Comparison of ENCODE assay signal across 8 cellular contexts in the genomic region with DNA sequence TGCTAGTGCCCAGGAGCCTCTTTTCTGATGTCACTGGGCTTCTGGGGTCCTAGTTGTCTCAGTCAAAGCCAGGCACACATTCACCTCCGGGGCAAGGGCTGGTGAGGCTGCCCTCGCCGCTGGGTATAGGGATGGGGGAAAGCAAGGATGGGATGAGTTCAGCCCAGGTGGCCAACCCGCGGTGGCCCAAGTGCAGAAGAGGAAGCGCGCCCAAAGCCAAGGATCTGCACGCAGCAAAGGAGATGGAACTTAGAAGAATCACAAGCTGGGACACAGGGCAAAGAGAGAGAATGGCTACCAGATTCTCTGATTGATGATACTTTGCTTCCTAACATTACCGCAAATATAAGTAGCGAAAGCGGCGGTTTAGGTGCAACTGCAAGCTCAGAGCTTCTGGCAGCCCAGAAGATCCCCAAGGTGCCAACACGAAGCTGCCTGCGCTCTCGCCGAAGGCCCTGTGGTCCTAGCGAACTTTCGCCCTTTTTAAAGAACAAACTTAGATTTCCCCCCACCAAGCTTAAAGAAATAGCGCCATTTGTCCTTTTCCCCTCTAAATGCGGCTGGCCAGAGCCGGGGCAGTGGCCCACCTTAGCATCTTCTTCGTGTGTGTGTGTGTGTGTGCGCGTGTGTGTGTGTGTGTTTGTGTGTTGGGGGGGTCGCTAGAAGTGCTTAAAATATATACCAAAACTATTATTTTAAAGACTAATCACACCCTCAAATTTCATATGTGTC. TPM values are rescaled to one million over a fixed set of nuclear protein-coding genes. Genes with fewer than 3 reads are reported as not detected.
DNase-seq lines count a peak whose midpoint lies in the region; ATAC-seq, FAIRE-seq and TF ChIP-seq lines count a peak whose summit lies in the region.

No MANE protein-coding gene starts in this region.

- H3K9me2 ChIP-seq in SK-N-SH = no peaks in the 10 kb centered on the region

- 10% methylated on average over 25 of the region's 25 CpGs for WGBS in SK-N-SH (ENCODE audit: low lambda C conversion rate)

- H3K79me2 ChIP-seq in SK-N-SH (ENCODE audit: insufficient read depth) = no peaks in the 10 kb centered on the region

- peak overlapping the region; percentile 49 for H3K27ac Mint-ChIP-seq in activated T-helper 1 cell treated with anti-CD3 and anti-CD28 coated beads, Interleukin-12 subunit alpha, Interleukin-12 subunit beta, Interleukin-2, Interleukin-4 antibody, amounts not matched to agents 30 ng/mL and 10 ng/mL and 1 ng/mL, durations not matched to agents 14 hours and 24 hours and 36 hours
- peak overlapping the region; percentile 41 for H3K27ac Mint-ChIP-seq in stimulated activated effector memory CD8-positive, alpha-beta T cell treated with anti-CD3 and anti-CD28 coated beads, Interleukin-12 subunit alpha, Interleukin-12 subunit beta, amount 100 ng/mL, for 72 hours

- H3K36me3 ChIP-seq in H7 (replicated peaks; ENCODE audit: control insufficient read depth, insufficient read depth, low read length) (no peaks in the 10 kb centered on the region), SK-N-SH (replicated peaks in 1 of 2; ENCODE audit: control insufficient read depth in 1 of 2, insufficient read depth in 2 of 2, low read length in 1 of 2) (no peaks in the 10 kb centered on the region)

- peaks cover 59% of the 10 kb centered on the region for H3K27me3 Mint-ChIP-seq in activated T-helper 1 cell treated with anti-CD3 and anti-CD28 coated beads, Interleukin-12 subunit alpha, Interleukin-12 subunit beta, Interleukin-2, Interleukin-4 antibody, amounts not matched to agents 30 ng/mL and 10 ng/mL and 1 ng/mL, durations not matched to agents 14 hours and 24 hours and 36 hours (ENCODE audit: insufficient read depth)

- H3K27ac ChIP-seq in SK-N-SH (ENCODE audit: low read depth in 2 of 2, low read length in 1 of 2) = no peak overlapping the region

- FAIRE-seq in HTR-8/SVneo (lab: Jason Lieb, UNC) = no peak

- H3K4me3 ChIP-seq in H7 (ENCODE audit: insufficient read depth, low read depth, low read length) (peak overlapping the region; percentile 69), iPS-18c (ENCODE audit: insufficient read depth, low read depth, low read length) (peak overlapping the region; percentile 77), SK-N-SH (ENCODE audit: low read depth in 2 of 2, low read length in 1 of 2) (no peak overlapping the region; a peak in 1 of 4 replicates)

- POLR2A ChIA-PET in SK-N-SH (lab: Yijun Ruan, JAX) = no interaction called here

- no peak for ATAC-seq in stimulated activated effector memory CD8-positive, alpha-beta T cell treated with anti-CD3 and anti-CD28 coated beads, Interleukin-12 subunit alpha, Interleukin-12 subunit beta, amount 100 ng/mL, for 72 hours
- no peak for ATAC-seq in GM19455 (IDR thresholded peaks at IDR 0.05; ENCODE audit: unreplicated experiment)

- CTCF ChIA-PET in SK-N-SH (lab: Yijun Ruan, JAX) = no interaction called here

- H3K36me3 Mint-ChIP-seq in activated T-helper 1 cell treated with anti-CD3 and anti-CD28 coated beads, Interleukin-12 subunit alpha, Interleukin-12 subunit beta, Interleukin-2, Interleukin-4 antibody, amounts not matched to agents 30 ng/mL and 10 ng/mL and 1 ng/mL, durations not matched to agents 14 hours and 24 hours and 36 hours (ENCODE audit: low read depth) = peaks cover 5% of the 10 kb centered on the region
- no peaks in the 10 kb centered on the region for H3K36me3 Mint-ChIP-seq in stimulated activated effector memory CD8-positive, alpha-beta T cell treated with anti-CD3 and anti-CD28 coated beads, Interleukin-12 subunit alpha, Interleukin-12 subunit beta, amount 100 ng/mL, for 72 hours

- no peaks in the 10 kb centered on the region for H3F3A ChIP-seq in SK-N-SH (replicated peaks; ENCODE audit: insufficient read depth)

- no peak overlapping the region for H3K4me2 ChIP-seq in SK-N-SH

- no peak for TF ChIP-seq EP300 in SK-N-SH (IDR thresholded peaks at IDR 0.05; ENCODE audit: borderline replicate concordance in 1 of 2, low read depth in 1 of 2, low read length in 1 of 2)

- intact Hi-C loops in activated T-helper 1 cell treated with anti-CD3 and anti-CD28 coated beads, Interleukin-12 subunit alpha, Interleukin-12 subunit beta, Interleukin-2, Interleukin-4 antibody, amounts not matched to agents 30 ng/mL and 10 ng/mL and 1 ng/mL, durations not matched to agents 14 hours and 24 hours and 36 hours (cut with micrococcal nuclease) = loop anchor here (2.0 to 5.0 kb wide), 2 partner anchors 251 to 1530 kb away; partner anchors contain the start of genes GAD2 and ODAD2

- DNase-seq in H7 = peak; percentile 45
- DNase-seq in activated T-helper 1 cell treated with anti-CD3 and anti-CD28 coated beads, Interleukin-12 subunit alpha, Interleukin-12 subunit beta, Interleukin-2, Interleukin-4 antibody, amounts not matched to agents 30 ng/mL and 10 ng/mL and 1 ng/mL, durations not matched to agents 14 hours and 24 hours and 36 hours (ENCODE audit: low spot score) = no peak
- DNase-seq in stimulated activated effector memory CD8-positive, alpha-beta T cell treated with anti-CD3 and anti-CD28 coated beads, Interleukin-12 subunit alpha, Interleukin-12 subunit beta, amount 100 ng/mL, for 72 hours (ENCODE audit: low spot score in 2 of 2) = peak in 1 of 2 donors; percentile 52
- DNase-seq in HTR-8/SVneo (ENCODE audit: insufficient read length, low spot score) = no peak
- DNase-seq in DMS53 (lab: John Stamatoyannopoulos, UW) = no peak
- no peak for DNase-seq in SK-N-SH

- H4K20me1 ChIP-seq in SK-N-SH (ENCODE audit: insufficient read depth) = no peaks in the 10 kb centered on the region

- H3K27me3 ChIP-seq in H7 (ENCODE audit: control insufficient read depth, insufficient read depth, low read length) = peaks cover 77% of the 10 kb centered on the region
- peaks cover 66% of the 10 kb centered on the region for H3K27me3 ChIP-seq in SK-N-SH (ENCODE audit: insufficient read depth)

- no peak overlapping the region for H2AFZ ChIP-seq in SK-N-SH (ENCODE audit: low read depth)

- no peaks in the 10 kb centered on the region for H3K9me3 Mint-ChIP-seq in activated T-helper 1 cell treated with anti-CD3 and anti-CD28 coated beads, Interleukin-12 subunit alpha, Interleukin-12 subunit beta, Interleukin-2, Interleukin-4 antibody, amounts not matched to agents 30 ng/mL and 10 ng/mL and 1 ng/mL, durations not matched to agents 14 hours and 24 hours and 36 hours
- no peaks in the 10 kb centered on the region for H3K9me3 Mint-ChIP-seq in stimulated activated effector memory CD8-positive, alpha-beta T cell treated with anti-CD3 and anti-CD28 coated beads, Interleukin-12 subunit alpha, Interleukin-12 subunit beta, amount 100 ng/mL, for 72 hours

- H3K9me3 ChIP-seq in iPS-18c (ENCODE audit: control insufficient read depth, insufficient read depth, low read length) (peaks cover 2% of the 10 kb centered on the region), SK-N-SH (no peaks in the 10 kb centered on the region)

- no peaks in the 10 kb centered on the region for H3K4me1 ChIP-seq in SK-N-SH (ENCODE audit: control insufficient read depth in 1 of 2, insufficient read depth in 2 of 2, low read depth in 1 of 2, low read length in 1 of 2)

- H3K4me1 Mint-ChIP-seq in activated T-helper 1 cell treated with anti-CD3 and anti-CD28 coated beads, Interleukin-12 subunit alpha, Interleukin-12 subunit beta, Interleukin-2, Interleukin-4 antibody, amounts not matched to agents 30 ng/mL and 10 ng/mL and 1 ng/mL, durations not matched to agents 14 hours and 24 hours and 36 hours (ENCODE audit: low read depth) = peaks cover 33% of the 10 kb centered on the region
- peaks cover 36% of the 10 kb centered on the region for H3K4me1 Mint-ChIP-seq in stimulated activated effector memory CD8-positive, alpha-beta T cell treated with anti-CD3 and anti-CD28 coated beads, Interleukin-12 subunit alpha, Interleukin-12 subunit beta, amount 100 ng/mL, for 72 hours

- no peak for TF ChIP-seq CTCF in SK-N-SH (IDR thresholded peaks at IDR 0.05)

- peak overlapping the region; percentile 13 for H3K4me3 Mint-ChIP-seq in activated T-helper 1 cell treated with anti-CD3 and anti-CD28 coated beads, Interleukin-12 subunit alpha, Interleukin-12 subunit beta, Interleukin-2, Interleukin-4 antibody, amounts not matched to agents 30 ng/mL and 10 ng/mL and 1 ng/mL, durations not matched to agents 14 hours and 24 hours and 36 hours
- H3K4me3 Mint-ChIP-seq in stimulated activated effector memory CD8-positive, alpha-beta T cell treated with anti-CD3 and anti-CD28 coated beads, Interleukin-12 subunit alpha, Interleukin-12 subunit beta, amount 100 ng/mL, for 72 hours = peak overlapping the region; percentile 79

- no peak for TF ChIP-seq RAD21 in SK-N-SH (IDR thresholded peaks at IDR 0.05; ENCODE audit: low read length)

- H3K9ac ChIP-seq in SK-N-SH = no peak overlapping the region

TF ChIP-seq in SK-N-SH, 30 proteins besides CTCF, POLR2A, EP300 and RAD21:
- TF ChIP-seq, protein P1, sequence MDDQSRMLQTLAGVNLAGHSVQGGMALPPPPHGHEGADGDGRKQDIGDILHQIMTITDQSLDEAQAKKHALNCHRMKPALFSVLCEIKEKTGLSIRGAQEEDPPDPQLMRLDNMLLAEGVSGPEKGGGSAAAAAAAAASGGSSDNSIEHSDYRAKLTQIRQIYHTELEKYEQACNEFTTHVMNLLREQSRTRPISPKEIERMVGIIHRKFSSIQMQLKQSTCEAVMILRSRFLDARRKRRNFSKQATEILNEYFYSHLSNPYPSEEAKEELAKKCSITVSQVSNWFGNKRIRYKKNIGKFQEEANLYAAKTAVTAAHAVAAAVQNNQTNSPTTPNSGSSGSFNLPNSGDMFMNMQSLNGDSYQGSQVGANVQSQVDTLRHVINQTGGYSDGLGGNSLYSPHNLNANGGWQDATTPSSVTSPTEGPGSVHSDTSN (IDR thresholded peaks at IDR 0.05) = no peak
- TF ChIP-seq TEAD4 (IDR thresholded peaks at IDR 0.05; ENCODE audit: borderline replicate concordance, insufficient read depth) = no peak
- no peak for TF ChIP-seq RXRA (IDR thresholded peaks at IDR 0.05; ENCODE audit: borderline replicate concordance, low read depth)
- no peak for TF ChIP-seq NFIC (IDR thresholded peaks at IDR 0.05; ENCODE audit: borderline replicate concordance)
- TF ChIP-seq MEF2A (IDR thresholded peaks at IDR 0.05; ENCODE audit: borderline replicate concordance, low read depth) = no peak
- no peak for TF ChIP-seq MXI1 (IDR thresholded peaks at IDR 0.05; ENCODE audit: low read depth, low read length)

RNA-seq across cellular contexts. Expression of gene MKX, which starts 0.9 kb away (rescaled TPM):
- total RNA-seq in H7 (2014; rRNA removed; shearing (Covaris generic)) = 0.38 and 0.96 TPM in 2 replicates
- not detected in 2 replicates for total RNA-seq in activated T-helper 1 cell treated with anti-CD3 and anti-CD28 coated beads, Interleukin-12 subunit alpha, Interleukin-12 subunit beta, Interleukin-2, Interleukin-4 antibody, amounts not matched to agents 30 ng/mL and 10 ng/mL and 1 ng/mL, durations not matched to agents 14 hours and 24 hours and 36 hours
- polyA plus RNA-seq in SK-N-SH (2012; rRNA removed) = not detected in 2 replicates
- not detected in 2 replicates for polyA plus RNA-seq in SK-N-SH (2012; cell fraction: cytosol; rRNA removed)
- not detected in 2 replicates for polyA plus RNA-seq in SK-N-SH (2012; cell fraction: nucleus; rRNA removed)

Comparison
In these comparisons a context has a peak if more than half of its experiments do, and no peak if none do; other contexts are left out.
1. H3K4me3 ChIP-seq: peak in H7 (single experiment) and iPS-18c (single experiment); none in SK-N-SH (0 of 2).